In genomic region chr1:152026895-152027294, GRCh38 we compare ENCODE assay signal across 15 cellular contexts.
"Had no signal": no experiment of that assay in that cellular context is flagged by ENCODE, and none has a peak within 500 bp of the region (broad histone marks: within the 10 kb centered on the region; RNA-seq: fewer than 3 reads in every experiment).

No MANE protein-coding gene starts in this region.

- H3K9me3 ChIP-seq: left lung, psoas muscle, right lobe of liver, spleen had no signal

- H3K9me3 Mint-ChIP-seq: nephron had no signal

- H3K4me3 Mint-ChIP-seq: activated naive CD8-positive, alpha-beta T cell treated with anti-CD3 and anti-CD28 coated beads, Interleukin-2, amount 50 U/mL, for 24 hours; nephron had no signal

- H3K27me3 Mint-ChIP-seq: activated naive CD8-positive, alpha-beta T cell treated with anti-CD3 and anti-CD28 coated beads, Interleukin-2, amount 50 U/mL, for 24 hours had no signal

- H3K27ac Mint-ChIP-seq: activated naive CD8-positive, alpha-beta T cell treated with anti-CD3 and anti-CD28 coated beads, Interleukin-2, amount 50 U/mL, for 24 hours; nephron had no signal

- H3K36me3 ChIP-seq: right lobe of liver had no signal

- DNase-seq: activated CD4-positive, alpha-beta T cell treated with anti-CD3 and anti-CD28 coated beads for 1 hour; activated CD4-positive, alpha-beta T cell treated with anti-CD3 and anti-CD28 coated beads, Interleukin-2, amount 50 U/mL, for 48 hours; activated naive CD8-positive, alpha-beta T cell treated with anti-CD3 and anti-CD28 coated beads, Interleukin-2, amount 50 U/mL, for 24 hours; caudate nucleus; effector CD4-positive, alpha-beta T cell; left lung; mesenchymal stem cell; psoas muscle; right lobe of liver; spleen; stimulated activated CD4-positive, alpha-beta T cell treated with anti-CD3 and anti-CD28 coated beads, Interleukin-2, amount 100 ng/mL, for 24 hours; stimulated activated naive CD4-positive, alpha-beta T cell treated with Interleukin-2 at 50 U/mL for 16 hours; trophoblast cell had no signal

- H3K4me3 ChIP-seq: coronary artery, left lung, psoas muscle, right lobe of liver, spleen had no signal

- H3K4me1 ChIP-seq: psoas muscle, right lobe of liver had no signal

- H3K27ac ChIP-seq: coronary artery, left lung, psoas muscle, right lobe of liver, spleen had no signal

- ATAC-seq: activated naive CD8-positive, alpha-beta T cell treated with anti-CD3 and anti-CD28 coated beads, Interleukin-2, amount 50 U/mL, for 24 hours; left lung; psoas muscle; right lobe of liver had no signal

- H3K27me3 ChIP-seq: left lung, right lobe of liver, spleen had no signal
